In genomic region chr19:50711196-50711595, GRCh38 we compare ENCODE assay signal across 11 cellular contexts. TPM values are rescaled to one million over a fixed set of nuclear protein-coding genes. Genes with fewer than 3 reads are reported as not detected.
"Had no signal": no experiment of that assay in that cellular context is flagged by ENCODE, and none has a peak within 500 bp of the region (broad histone marks: within the 10 kb centered on the region; RNA-seq: fewer than 3 reads in every experiment).

No MANE protein-coding gene starts in this region.

- H3K27ac ChIP-seq: GM23248, HL-60 had no signal

- ATAC-seq: HCT116, HepG2 had no signal

- H3K27ac Mint-ChIP-seq: IgD-negative memory B cell had no signal

- H3K9me3 ChIP-seq: HAP-1 had no signal

- H3K9ac ChIP-seq: GM23248 had no signal

- H3K36me3 ChIP-seq: HAP-1 had no signal

- H3K4me3 ChIP-seq: GM23248, HAP-1 had no signal

- H3K4me1 ChIP-seq: HAP-1 had no signal

- DNase-seq: GM23248, GOT3, H7, KBM-7 had no signal

- H2AFZ ChIP-seq: GM23248 had no signal

RNA-seq across cellular contexts. Expression of gene SHANK1, which starts 8.4 kb away (rescaled TPM):
- total RNA-seq: HepG2 had no signal
- polyA plus RNA-seq: HepG2, IgD-negative memory B cell had no signal

RNA-seq across cellular contexts. Expression of gene CLEC11A, which starts 12.0 kb away (rescaled TPM):
- total RNA-seq: HepG2 had no signal
- polyA plus RNA-seq: HepG2 had no signal

RNA-seq across cellular contexts. Expression of gene GPR32, which starts 59.1 kb away (rescaled TPM):
- total RNA-seq: GM23248, H4, H7, HepG2, HT1080 had no signal
- polyA plus RNA-seq: GM23248, HepG2, IgD-negative memory B cell had no signal
